ENCODE assay signal across 7 cellular contexts in the genomic region with DNA sequence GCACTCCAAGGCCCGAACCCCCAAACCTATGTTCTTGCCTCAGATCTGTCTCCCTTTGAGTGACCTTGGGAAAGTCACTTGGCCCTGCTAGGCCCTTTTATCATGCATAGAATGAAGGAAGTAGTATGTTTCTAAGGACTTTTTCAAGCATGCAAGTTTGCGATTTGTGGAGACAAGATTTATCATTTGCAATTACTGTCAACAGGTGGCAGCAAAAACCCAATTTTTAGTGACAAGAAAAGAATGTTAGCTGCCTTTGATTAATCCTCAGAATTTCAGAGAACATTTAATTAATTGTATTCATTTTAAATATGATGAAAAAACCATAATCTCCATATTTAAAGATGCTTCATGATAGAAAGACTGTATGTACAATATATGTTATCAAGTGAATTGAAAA. TPM values are rescaled to one million over a fixed set of nuclear protein-coding genes. Genes with fewer than 3 reads are reported as not detected.
DNase-seq lines count a peak whose midpoint lies in the region; ATAC-seq, FAIRE-seq and TF ChIP-seq lines count a peak whose summit lies in the region.

No MANE protein-coding gene starts in this region.

- FAIRE-seq in endometrium (lab: Jason Lieb, UNC) = peak; percentile 94

- CTCF ChIA-PET in HEK293T (lab: Yijun Ruan, JAX) (interaction anchor here (0.6 to 1.7 kb wide), 15 partner anchors 28 to 870 kb away, joined by 3 to 14 read pairs (median 4); a partner anchor contains a TSS), PC-9 (lab: Charles Lee) (interaction anchor here (0.7 to 2.0 kb wide), 5 partner anchors 10 to 792 kb away, joined by 3 to 5 read pairs (median 4); a partner anchor contains a TSS)

- H3K4me3 Mint-ChIP-seq in osteocyte (ENCODE audit: unreplicated experiment) = no peak overlapping the region

- BruUV-seq in PC-9 (replicated peaks; lab: Mats Ljungman, UMichigan) = no TSS peak

- no peaks in the 10 kb centered on the region for H3K27me3 Mint-ChIP-seq in osteocyte (ENCODE audit: unreplicated experiment)

- H3K4me3 ChIP-seq in PC-9 = no peak overlapping the region

- POLR2A ChIA-PET in HEK293T (lab: Yijun Ruan, JAX) (no interaction called here), PC-9 (lab: Charles Lee; ENCODE audit: unreplicated experiment) (interaction anchor here (0.7 to 0.9 kb wide), 3 partner anchors 65 to 688 kb away, joined by 6 to 9 read pairs (median 7); no protein-coding TSS in a partner anchor)

- H3K9me3 Mint-ChIP-seq in osteocyte (ENCODE audit: unreplicated experiment) = no peaks in the 10 kb centered on the region

- H3K36me3 ChIP-seq in PC-9 (ENCODE audit: low read depth) = 0 out of 2 replicates have a peak, but pooled peaks cover 5% of the 10 kb centered on the region

- H3K4me2 ChIP-seq in PC-9 = no peak overlapping the region

- no peak overlapping the region for H3K27ac ChIP-seq in PC-9

- intact Hi-C loops in PC-9 (cut with micrococcal nuclease; ENCODE audit: unreplicated experiment) = loop anchor here (1.0 to 10.0 kb wide), 6 partner anchors 51 to 1014 kb away; no protein-coding TSS in a partner anchor

- peaks cover 39% of the 10 kb centered on the region for H3F3A ChIP-seq in PC-9 (ENCODE audit: insufficient read depth, low read depth)

- no peaks in the 10 kb centered on the region for H3K79me2 ChIP-seq in PC-9 (ENCODE audit: low read depth)

- H3K4me1 ChIP-seq in PC-9 (replicated peaks; ENCODE audit: insufficient read depth) = peaks cover 52% of the 10 kb centered on the region

- peaks cover 44% of the 10 kb centered on the region for H3K4me1 Mint-ChIP-seq in osteocyte (ENCODE audit: unreplicated experiment)

- no peaks in the 10 kb centered on the region for H3K27me3 ChIP-seq in PC-9 (ENCODE audit: insufficient read depth, low read depth)

- H4K20me1 ChIP-seq in PC-9 (ENCODE audit: insufficient read depth) = no peaks in the 10 kb centered on the region

- no peaks in the 10 kb centered on the region for H3K36me3 Mint-ChIP-seq in osteocyte (ENCODE audit: unreplicated experiment)

- DNase-seq in DMS53 treated with DMSO at 0.1 percent for 48 hours (lab: John Stamatoyannopoulos, UW; ENCODE audit: unreplicated experiment) = peak; percentile 30
- peak; percentile 38 for DNase-seq in HEK293T (ENCODE audit: extremely low spot score)
- peak; percentile 25 to 58 for DNase-seq in PC-9
- no peak for DNase-seq in osteocyte (ENCODE audit: extremely low spot score, unreplicated experiment)
- DNase-seq in activated effector memory CD4-positive, alpha-beta T cell treated with anti-CD3 and anti-CD28 coated beads, Interleukin-2, amount 50 U/mL, for 16 hours = no peak

- H3K27ac Mint-ChIP-seq in osteocyte (ENCODE audit: unreplicated experiment) = no peak overlapping the region

- ATAC-seq in HG03354 (IDR thresholded peaks at IDR 0.05; ENCODE audit: poor library complexity, severe bottlenecking, unreplicated experiment) = no peak

- H2AFZ ChIP-seq in PC-9 = no peak overlapping the region

- H3K9me2 ChIP-seq in PC-9 (ENCODE audit: insufficient read depth) = no peaks in the 10 kb centered on the region

- H3K9me3 ChIP-seq in PC-9 (ENCODE audit: insufficient read depth, low read depth) = peaks cover 18% of the 10 kb centered on the region

- peak; percentile 84 for TF ChIP-seq CTCF in PC-9 (conservative IDR thresholded peaks at IDR 0.05)
- peak; percentile 70 for TF ChIP-seq CTCF in osteocyte (IDR thresholded peaks at IDR 0.05)

TF ChIP-seq in HEK293T, 16 proteins besides CTCF, POLR2A, EP300 and RAD21:
- TF ChIP-seq SP1 (IDR thresholded peaks at IDR 0.05) = no peak
- TF ChIP-seq HDGF (IDR thresholded peaks at IDR 0.05; ENCODE audit: borderline replicate concordance) = no peak
- TF ChIP-seq, protein P1, sequence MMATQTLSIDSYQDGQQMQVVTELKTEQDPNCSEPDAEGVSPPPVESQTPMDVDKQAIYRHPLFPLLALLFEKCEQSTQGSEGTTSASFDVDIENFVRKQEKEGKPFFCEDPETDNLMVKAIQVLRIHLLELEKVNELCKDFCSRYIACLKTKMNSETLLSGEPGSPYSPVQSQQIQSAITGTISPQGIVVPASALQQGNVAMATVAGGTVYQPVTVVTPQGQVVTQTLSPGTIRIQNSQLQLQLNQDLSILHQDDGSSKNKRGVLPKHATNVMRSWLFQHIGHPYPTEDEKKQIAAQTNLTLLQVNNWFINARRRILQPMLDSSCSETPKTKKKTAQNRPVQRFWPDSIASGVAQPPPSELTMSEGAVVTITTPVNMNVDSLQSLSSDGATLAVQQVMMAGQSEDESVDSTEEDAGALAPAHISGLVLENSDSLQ (IDR thresholded peaks at IDR 0.05) = no peak
- no peak for TF ChIP-seq SUZ12 (IDR thresholded peaks at IDR 0.05)
- TF ChIP-seq FOXA1 (IDR thresholded peaks at IDR 0.05) = no peak
- no peak for TF ChIP-seq BHLHE40 (IDR thresholded peaks at IDR 0.05; ENCODE audit: borderline replicate concordance)
- no peak for TF ChIP-seq TARDBP (IDR thresholded peaks at IDR 0.05)
- no peak for TF ChIP-seq L3MBTL2 (conservative IDR thresholded peaks at IDR 0.05)
- no peak for TF ChIP-seq FOXK2 (IDR thresholded peaks at IDR 0.05)
- TF ChIP-seq LEF1 (IDR thresholded peaks at IDR 0.05; ENCODE audit: borderline replicate concordance) = no peak
- TF ChIP-seq ZNF384 (IDR thresholded peaks at IDR 0.05) = no peak

RNA-seq across cellular contexts. Expression of a gene that starts 28.3 kb away (rescaled TPM):
- total RNA-seq in PC-9 (2021) = 35.8 and 36.7 TPM in 2 replicates
- total RNA-seq in osteocyte = 35.7 and 36.9 TPM in 2 replicates

Comparison
In these comparisons a context has a peak if more than half of its experiments do, and no peak if none do; other contexts are left out.
1. DNase-seq: peak in DMS53 treated with DMSO at 0.1 percent for 48 hours (single experiment), HEK293T (single experiment) and PC-9 (2 of 2); none in osteocyte (single experiment) and activated effector memory CD4-positive, alpha-beta T cell treated with anti-CD3 and anti-CD28 coated beads, Interleukin-2, amount 50 U/mL, for 16 hours (single experiment).